Comparison of ENCODE assay signal across 1 cellular context in the genomic region with DNA sequence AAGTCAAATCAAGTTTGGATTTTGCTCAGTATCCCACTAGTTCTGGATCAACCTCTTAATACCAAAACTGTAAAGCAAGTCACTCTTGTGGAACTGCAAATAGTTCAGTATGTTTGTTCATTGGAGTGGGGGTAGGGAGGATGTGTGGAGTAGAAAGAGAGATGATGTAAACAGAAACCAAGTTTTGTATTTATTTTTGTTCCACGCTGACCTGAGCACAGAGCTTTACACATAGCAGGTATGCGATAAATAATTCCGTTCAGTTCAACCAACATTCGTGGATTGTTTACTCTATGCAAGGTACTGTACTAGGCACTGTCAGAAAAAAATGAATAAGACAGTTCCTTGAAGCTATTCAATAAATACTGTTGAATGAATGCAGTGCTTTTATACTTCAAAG.
TF ChIP-seq lines count a peak whose summit lies in the region.

No MANE protein-coding gene starts in this region.

TF ChIP-seq in HepG2, 621 proteins besides CTCF, POLR2A, EP300 and RAD21 (continued from another document and continues in another):
- TF ChIP-seq, protein P1, sequence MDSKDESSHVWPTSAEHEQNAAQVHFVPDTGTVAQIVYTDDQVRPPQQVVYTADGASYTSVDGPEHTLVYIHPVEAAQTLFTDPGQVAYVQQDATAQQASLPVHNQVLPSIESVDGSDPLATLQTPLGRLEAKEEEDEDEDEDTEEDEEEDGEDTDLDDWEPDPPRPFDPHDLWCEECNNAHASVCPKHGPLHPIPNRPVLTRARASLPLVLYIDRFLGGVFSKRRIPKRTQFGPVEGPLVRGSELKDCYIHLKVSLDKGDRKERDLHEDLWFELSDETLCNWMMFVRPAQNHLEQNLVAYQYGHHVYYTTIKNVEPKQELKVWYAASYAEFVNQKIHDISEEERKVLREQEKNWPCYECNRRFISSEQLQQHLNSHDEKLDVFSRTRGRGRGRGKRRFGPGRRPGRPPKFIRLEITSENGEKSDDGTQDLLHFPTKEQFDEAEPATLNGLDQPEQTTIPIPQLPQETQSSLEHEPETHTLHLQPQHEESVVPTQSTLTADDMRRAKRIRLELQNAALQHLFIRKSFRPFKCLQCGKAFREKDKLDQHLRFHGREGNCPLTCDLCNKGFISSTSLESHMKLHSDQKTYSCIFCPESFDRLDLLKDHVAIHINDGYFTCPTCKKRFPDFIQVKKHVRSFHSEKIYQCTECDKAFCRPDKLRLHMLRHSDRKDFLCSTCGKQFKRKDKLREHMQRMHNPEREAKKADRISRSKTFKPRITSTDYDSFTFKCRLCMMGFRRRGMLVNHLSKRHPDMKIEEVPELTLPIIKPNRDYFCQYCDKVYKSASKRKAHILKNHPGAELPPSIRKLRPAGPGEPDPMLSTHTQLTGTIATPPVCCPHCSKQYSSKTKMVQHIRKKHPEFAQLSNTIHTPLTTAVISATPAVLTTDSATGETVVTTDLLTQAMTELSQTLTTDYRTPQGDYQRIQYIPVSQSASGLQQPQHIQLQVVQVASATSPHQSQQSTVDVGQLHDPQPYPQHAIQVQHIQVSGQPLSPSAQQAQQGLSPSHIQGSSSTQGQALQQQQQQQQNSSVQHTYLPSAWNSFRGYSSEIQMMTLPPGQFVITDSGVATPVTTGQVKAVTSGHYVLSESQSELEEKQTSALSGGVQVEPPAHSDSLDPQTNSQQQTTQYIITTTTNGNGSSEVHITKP (CRISPR knock-in tag; IDR thresholded peaks at IDR 0.05; ENCODE audit: low read depth): peak; percentile 31; the same call in 1 of the 2 replicates
- TF ChIP-seq SNAI1 (CRISPR knock-in tag; IDR thresholded peaks at IDR 0.05; ENCODE audit: borderline replicate concordance): no peak
- TF ChIP-seq MEIS1 (CRISPR knock-in tag; IDR thresholded peaks at IDR 0.05; ENCODE audit: borderline replicate concordance): no peak
- TF ChIP-seq, protein P2, sequence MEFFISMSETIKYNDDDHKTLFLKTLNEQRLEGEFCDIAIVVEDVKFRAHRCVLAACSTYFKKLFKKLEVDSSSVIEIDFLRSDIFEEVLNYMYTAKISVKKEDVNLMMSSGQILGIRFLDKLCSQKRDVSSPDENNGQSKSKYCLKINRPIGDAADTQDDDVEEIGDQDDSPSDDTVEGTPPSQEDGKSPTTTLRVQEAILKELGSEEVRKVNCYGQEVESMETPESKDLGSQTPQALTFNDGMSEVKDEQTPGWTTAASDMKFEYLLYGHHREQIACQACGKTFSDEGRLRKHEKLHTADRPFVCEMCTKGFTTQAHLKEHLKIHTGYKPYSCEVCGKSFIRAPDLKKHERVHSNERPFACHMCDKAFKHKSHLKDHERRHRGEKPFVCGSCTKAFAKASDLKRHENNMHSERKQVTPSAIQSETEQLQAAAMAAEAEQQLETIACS (CRISPR knock-in tag; IDR thresholded peaks at IDR 0.05): no peak
- TF ChIP-seq, protein P3, sequence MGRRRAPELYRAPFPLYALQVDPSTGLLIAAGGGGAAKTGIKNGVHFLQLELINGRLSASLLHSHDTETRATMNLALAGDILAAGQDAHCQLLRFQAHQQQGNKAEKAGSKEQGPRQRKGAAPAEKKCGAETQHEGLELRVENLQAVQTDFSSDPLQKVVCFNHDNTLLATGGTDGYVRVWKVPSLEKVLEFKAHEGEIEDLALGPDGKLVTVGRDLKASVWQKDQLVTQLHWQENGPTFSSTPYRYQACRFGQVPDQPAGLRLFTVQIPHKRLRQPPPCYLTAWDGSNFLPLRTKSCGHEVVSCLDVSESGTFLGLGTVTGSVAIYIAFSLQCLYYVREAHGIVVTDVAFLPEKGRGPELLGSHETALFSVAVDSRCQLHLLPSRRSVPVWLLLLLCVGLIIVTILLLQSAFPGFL (CRISPR knock-in tag; IDR thresholded peaks at IDR 0.05): no peak
- TF ChIP-seq, protein P4, sequence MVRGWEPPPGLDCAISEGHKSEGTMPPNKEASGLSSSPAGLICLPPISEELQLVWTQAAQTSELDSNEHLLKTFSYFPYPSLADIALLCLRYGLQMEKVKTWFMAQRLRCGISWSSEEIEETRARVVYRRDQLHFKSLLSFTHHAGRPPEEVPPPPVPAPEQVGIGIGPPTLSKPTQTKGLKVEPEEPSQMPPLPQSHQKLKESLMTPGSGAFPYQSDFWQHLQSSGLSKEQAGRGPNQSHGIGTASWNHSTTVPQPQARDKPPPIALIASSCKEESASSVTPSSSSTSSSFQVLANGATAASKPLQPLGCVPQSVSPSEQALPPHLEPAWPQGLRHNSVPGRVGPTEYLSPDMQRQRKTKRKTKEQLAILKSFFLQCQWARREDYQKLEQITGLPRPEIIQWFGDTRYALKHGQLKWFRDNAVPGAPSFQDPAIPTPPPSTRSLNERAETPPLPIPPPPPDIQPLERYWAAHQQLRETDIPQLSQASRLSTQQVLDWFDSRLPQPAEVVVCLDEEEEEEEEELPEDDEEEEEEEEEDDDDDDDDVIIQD (CRISPR knock-in tag; IDR thresholded peaks at IDR 0.05; ENCODE audit: low read depth): peak; percentile 66; the same call in 1 of the 2 replicates
- TF ChIP-seq PHF21A (CRISPR knock-in tag; IDR thresholded peaks at IDR 0.05): no peak
- no peak for TF ChIP-seq ZNF33B (CRISPR knock-in tag; IDR thresholded peaks at IDR 0.05)
- no peak for TF ChIP-seq ZMAT3 (CRISPR knock-in tag; conservative IDR thresholded peaks at IDR 0.05)
- no peak for TF ChIP-seq WIZ (CRISPR knock-in tag; IDR thresholded peaks at IDR 0.05)
- no peak for TF ChIP-seq ZFP41 (CRISPR knock-in tag; IDR thresholded peaks at IDR 0.05; ENCODE audit: borderline replicate concordance)
- TF ChIP-seq RXRB (CRISPR knock-in tag; IDR thresholded peaks at IDR 0.05; ENCODE audit: borderline replicate concordance): peak; percentile 66; the same call in 1 of the 2 replicates
- TF ChIP-seq NFKBIZ (CRISPR knock-in tag; IDR thresholded peaks at IDR 0.05): no peak
- no peak for TF ChIP-seq FOXM1 (CRISPR knock-in tag; IDR thresholded peaks at IDR 0.05)
- TF ChIP-seq, protein P5, sequence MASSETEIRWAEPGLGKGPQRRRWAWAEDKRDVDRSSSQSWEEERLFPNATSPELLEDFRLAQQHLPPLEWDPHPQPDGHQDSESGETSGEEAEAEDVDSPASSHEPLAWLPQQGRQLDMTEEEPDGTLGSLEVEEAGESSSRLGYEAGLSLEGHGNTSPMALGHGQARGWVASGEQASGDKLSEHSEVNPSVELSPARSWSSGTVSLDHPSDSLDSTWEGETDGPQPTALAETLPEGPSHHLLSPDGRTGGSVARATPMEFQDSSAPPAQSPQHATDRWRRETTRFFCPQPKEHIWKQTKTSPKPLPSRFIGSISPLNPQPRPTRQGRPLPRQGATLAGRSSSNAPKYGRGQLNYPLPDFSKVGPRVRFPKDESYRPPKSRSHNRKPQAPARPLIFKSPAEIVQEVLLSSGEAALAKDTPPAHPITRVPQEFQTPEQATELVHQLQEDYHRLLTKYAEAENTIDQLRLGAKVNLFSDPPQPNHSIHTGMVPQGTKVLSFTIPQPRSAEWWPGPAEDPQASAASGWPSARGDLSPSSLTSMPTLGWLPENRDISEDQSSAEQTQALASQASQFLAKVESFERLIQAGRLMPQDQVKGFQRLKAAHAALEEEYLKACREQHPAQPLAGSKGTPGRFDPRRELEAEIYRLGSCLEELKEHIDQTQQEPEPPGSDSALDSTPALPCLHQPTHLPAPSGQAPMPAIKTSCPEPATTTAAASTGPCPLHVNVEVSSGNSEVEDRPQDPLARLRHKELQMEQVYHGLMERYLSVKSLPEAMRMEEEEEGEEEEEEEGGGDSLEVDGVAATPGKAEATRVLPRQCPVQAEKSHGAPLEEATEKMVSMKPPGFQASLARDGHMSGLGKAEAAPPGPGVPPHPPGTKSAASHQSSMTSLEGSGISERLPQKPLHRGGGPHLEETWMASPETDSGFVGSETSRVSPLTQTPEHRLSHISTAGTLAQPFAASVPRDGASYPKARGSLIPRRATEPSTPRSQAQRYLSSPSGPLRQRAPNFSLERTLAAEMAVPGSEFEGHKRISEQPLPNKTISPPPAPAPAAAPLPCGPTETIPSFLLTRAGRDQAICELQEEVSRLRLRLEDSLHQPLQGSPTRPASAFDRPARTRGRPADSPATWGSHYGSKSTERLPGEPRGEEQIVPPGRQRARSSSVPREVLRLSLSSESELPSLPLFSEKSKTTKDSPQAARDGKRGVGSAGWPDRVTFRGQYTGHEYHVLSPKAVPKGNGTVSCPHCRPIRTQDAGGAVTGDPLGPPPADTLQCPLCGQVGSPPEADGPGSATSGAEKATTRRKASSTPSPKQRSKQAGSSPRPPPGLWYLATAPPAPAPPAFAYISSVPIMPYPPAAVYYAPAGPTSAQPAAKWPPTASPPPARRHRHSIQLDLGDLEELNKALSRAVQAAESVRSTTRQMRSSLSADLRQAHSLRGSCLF (CRISPR knock-in tag; IDR thresholded peaks at IDR 0.05; ENCODE audit: borderline replicate concordance): no peak
- no peak for TF ChIP-seq ZNF33A (CRISPR knock-in tag; IDR thresholded peaks at IDR 0.05; ENCODE audit: borderline replicate concordance)
- TF ChIP-seq HNRNPH1 (optimal IDR thresholded peaks at IDR 0.05; ENCODE audit: low read depth, low read length): no peak
- TF ChIP-seq NR2F2 (IDR thresholded peaks at IDR 0.05; ENCODE audit: borderline replicate concordance, low read depth): no peak
- TF ChIP-seq MXI1 (IDR thresholded peaks at IDR 0.05; ENCODE audit: borderline replicate concordance, low read depth, low read length): peak; percentile 17; the same call in 1 of the 3 replicates
- TF ChIP-seq PAWR (CRISPR knock-in tag; IDR thresholded peaks at IDR 0.05; ENCODE audit: borderline replicate concordance): no peak
- no peak for TF ChIP-seq NR2C2 (CRISPR knock-in tag; IDR thresholded peaks at IDR 0.05; ENCODE audit: borderline replicate concordance)
- no peak for TF ChIP-seq ZNF329 (CRISPR knock-in tag; IDR thresholded peaks at IDR 0.05; ENCODE audit: low read depth)
- TF ChIP-seq, protein P6, sequence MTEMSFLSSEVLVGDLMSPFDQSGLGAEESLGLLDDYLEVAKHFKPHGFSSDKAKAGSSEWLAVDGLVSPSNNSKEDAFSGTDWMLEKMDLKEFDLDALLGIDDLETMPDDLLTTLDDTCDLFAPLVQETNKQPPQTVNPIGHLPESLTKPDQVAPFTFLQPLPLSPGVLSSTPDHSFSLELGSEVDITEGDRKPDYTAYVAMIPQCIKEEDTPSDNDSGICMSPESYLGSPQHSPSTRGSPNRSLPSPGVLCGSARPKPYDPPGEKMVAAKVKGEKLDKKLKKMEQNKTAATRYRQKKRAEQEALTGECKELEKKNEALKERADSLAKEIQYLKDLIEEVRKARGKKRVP (CRISPR knock-in tag; IDR thresholded peaks at IDR 0.05): peak in 1 of 2 experiments; percentile 86; a peak in 2 of 4 replicates
- TF ChIP-seq POLR2AphosphoS2 (IDR thresholded peaks at IDR 0.05; ENCODE audit: low read depth, low read length): no peak
- TF ChIP-seq, protein P7, sequence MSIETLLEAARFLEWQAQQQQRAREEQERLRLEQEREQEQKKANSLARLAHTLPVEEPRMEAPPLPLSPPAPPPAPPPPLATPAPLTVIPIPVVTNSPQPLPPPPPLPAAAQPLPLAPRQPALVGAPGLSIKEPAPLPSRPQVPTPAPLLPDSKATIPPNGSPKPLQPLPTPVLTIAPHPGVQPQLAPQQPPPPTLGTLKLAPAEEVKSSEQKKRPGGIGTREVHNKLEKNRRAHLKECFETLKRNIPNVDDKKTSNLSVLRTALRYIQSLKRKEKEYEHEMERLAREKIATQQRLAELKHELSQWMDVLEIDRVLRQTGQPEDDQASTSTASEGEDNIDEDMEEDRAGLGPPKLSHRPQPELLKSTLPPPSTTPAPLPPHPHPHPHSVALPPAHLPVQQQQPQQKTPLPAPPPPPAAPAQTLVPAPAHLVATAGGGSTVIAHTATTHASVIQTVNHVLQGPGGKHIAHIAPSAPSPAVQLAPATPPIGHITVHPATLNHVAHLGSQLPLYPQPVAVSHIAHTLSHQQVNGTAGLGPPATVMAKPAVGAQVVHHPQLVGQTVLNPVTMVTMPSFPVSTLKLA (IDR thresholded peaks at IDR 0.05): no peak
- no peak for TF ChIP-seq SMARCE1 (IDR thresholded peaks at IDR 0.05; ENCODE audit: borderline replicate concordance)
- TF ChIP-seq, protein P8, sequence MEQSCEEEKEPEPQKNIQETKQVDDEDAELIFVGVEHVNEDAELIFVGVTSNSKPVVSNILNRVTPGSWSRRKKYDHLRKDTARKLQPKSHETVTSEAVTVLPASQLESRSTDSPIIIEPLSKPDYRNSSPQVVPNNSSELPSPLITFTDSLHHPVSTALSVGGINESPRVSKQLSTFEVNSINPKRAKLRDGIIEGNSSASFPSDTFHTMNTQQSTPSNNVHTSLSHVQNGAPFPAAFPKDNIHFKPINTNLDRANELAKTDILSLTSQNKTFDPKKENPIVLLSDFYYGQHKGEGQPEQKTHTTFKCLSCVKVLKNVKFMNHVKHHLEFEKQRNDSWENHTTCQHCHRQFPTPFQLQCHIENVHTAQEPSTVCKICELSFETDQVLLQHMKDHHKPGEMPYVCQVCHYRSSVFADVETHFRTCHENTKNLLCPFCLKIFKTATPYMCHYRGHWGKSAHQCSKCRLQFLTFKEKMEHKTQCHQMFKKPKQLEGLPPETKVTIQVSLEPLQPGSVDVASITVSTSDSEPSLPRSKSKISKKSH (CRISPR knock-in tag; IDR thresholded peaks at IDR 0.05; ENCODE audit: borderline replicate concordance): no peak
- TF ChIP-seq, protein P9, sequence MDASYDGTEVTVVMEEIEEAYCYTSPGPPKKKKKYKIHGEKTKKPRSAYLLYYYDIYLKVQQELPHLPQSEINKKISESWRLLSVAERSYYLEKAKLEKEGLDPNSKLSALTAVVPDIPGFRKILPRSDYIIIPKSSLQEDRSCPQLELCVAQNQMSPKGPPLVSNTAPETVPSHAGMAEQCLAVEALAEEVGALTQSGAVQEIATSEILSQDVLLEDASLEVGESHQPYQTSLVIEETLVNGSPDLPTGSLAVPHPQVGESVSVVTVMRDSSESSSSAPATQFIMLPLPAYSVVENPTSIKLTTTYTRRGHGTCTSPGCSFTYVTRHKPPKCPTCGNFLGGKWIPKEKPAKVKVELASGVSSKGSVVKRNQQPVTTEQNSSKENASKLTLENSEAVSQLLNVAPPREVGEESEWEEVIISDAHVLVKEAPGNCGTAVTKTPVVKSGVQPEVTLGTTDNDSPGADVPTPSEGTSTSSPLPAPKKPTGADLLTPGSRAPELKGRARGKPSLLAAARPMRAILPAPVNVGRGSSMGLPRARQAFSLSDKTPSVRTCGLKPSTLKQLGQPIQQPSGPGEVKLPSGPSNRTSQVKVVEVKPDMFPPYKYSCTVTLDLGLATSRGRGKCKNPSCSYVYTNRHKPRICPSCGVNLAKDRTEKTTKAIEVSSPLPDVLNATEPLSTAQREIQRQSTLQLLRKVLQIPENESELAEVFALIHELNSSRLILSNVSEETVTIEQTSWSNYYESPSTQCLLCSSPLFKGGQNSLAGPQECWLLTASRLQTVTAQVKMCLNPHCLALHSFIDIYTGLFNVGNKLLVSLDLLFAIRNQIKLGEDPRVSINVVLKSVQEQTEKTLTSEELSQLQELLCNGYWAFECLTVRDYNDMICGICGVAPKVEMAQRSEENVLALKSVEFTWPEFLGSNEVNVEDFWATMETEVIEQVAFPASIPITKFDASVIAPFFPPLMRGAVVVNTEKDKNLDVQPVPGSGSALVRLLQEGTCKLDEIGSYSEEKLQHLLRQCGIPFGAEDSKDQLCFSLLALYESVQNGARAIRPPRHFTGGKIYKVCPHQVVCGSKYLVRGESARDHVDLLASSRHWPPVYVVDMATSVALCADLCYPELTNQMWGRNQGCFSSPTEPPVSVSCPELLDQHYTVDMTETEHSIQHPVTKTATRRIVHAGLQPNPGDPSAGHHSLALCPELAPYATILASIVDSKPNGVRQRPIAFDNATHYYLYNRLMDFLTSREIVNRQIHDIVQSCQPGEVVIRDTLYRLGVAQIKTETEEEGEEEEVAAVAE (CRISPR knock-in tag; IDR thresholded peaks at IDR 0.05; ENCODE audit: borderline replicate concordance): no peak
- TF ChIP-seq ZNF569 (CRISPR knock-in tag; IDR thresholded peaks at IDR 0.05; ENCODE audit: borderline replicate concordance): no peak
- TF ChIP-seq XBP1 (CRISPR knock-in tag; IDR thresholded peaks at IDR 0.05): no peak
